ENCODE assay signal across 8 cellular contexts in the genomic region with DNA sequence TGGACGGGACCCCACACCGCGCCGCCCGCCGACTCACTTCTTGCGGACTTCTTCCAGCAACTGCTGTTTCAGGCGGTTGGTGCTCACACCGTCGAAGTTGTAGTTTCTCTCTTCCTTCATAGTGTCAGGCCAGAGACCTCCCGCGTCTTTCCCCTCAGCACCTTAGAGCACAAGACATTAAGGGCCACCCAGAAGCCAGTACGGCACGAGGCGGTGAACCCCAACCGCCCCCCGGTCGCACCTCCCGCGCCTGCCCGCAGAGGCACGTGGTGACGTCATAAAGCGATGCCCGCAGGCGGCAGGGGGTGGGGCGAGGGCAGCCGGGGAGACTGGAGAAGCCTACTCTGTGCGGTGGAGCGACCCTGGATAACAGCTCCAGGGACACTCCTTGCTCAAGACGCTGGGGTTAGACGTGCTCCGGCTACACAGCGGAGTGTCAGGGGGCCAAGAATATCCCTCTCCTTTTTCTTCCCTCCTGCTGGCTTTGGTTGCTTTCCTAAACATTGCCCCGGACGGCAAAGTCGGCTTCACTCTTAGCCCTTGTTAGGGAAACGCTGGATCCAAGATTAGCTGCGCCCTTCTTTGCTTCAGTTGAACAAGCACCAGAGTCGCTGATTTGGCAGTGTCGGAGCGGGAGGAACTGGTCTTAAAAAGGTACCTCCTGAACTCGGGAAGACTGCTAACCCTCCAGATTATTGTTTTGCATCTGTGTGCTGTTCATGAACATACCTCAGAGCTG. TPM values are rescaled to one million over a fixed set of nuclear protein-coding genes. Genes with fewer than 3 reads are reported as not detected.
A peak's percentile ranks its signal among the peaks of the same experiment; 100 is the strongest.
DNase-seq lines count a peak whose midpoint lies in the region; ATAC-seq and TF ChIP-seq lines count a peak whose summit lies in the region.

A gene (minus strand): TSS at position 215 of the 739 bp plus-strand sequence. CDS start 95 bp downstream, at position 120.

- H3K36me3 ChIP-seq in lung (ENCODE audit: control insufficient read depth in 2 of 2, insufficient read depth in 2 of 2, low read length in 2 of 2), result peaks cover 0 to 2% of the 10 kb centered on the region in 2 donors

- ATAC-seq in HG02571 (IDR thresholded peaks at IDR 0.05; ENCODE audit: unreplicated experiment) (peak; percentile 67), lung (ENCODE audit: insufficient read depth, low FRiP score) (peak; percentile 82)

- no peaks in the 10 kb centered on the region for H3K27me3 ChIP-seq in lung (ENCODE audit: control insufficient read depth, insufficient read depth)

- 1 to 2% methylated on average over 43 of the region's 43 CpGs for WGBS in lung, 2 donors

- no peak for TF ChIP-seq CTCF in lung (IDR thresholded peaks at IDR 0.05; ENCODE audit: control extremely low read depth, extremely low read depth)

- no peak within 1 kb of the TSS for H3K27ac ChIP-seq in lung (ENCODE audit: low read depth in 1 of 2, low read length in 1 of 2)

- H3K9me3 ChIP-seq in lung (ENCODE audit: control insufficient read depth in 2 of 2, insufficient read depth in 1 of 2, low read length in 1 of 2), result no peaks in the 10 kb centered on the region

- peak within 1 kb of the TSS; percentile 39 for H3K4me3 ChIP-seq in lung

- peaks cover 0 to 3% of the 10 kb centered on the region in 2 donors for H3K4me1 ChIP-seq in lung (ENCODE audit: control insufficient read depth in 2 of 2, insufficient read depth in 2 of 2, low read length in 2 of 2)

- DNase-seq in DMS53 (lab: John Stamatoyannopoulos, UW) (peak; percentile 73), NCI-H526 (lab: John Stamatoyannopoulos, UW) (peak; percentile 44 to 89), lung (ENCODE audit: low spot score) (peak; percentile 74), LoVo (ENCODE audit: low spot score) (no peak)
- DNase-seq in activated CD8-positive, alpha-beta memory T cell treated with anti-CD3 and anti-CD28 coated beads for 24 hours, result peak; percentile 77
- DNase-seq in effector CD8-positive, alpha-beta T cell (lab: John Stamatoyannopoulos, UW), result peak; percentile 26
- peak; percentile 22 to 64 (median 42) for DNase-seq in stimulated activated CD4-positive, alpha-beta T cell treated with anti-CD3 and anti-CD28 coated beads, TNF-alpha, amount 100 ng/mL, for 24 hours (ENCODE audit: low read depth in 3 of 3)

RNA-seq across cellular contexts. Expression of the gene that starts here (rescaled TPM):
- total RNA-seq in lung, result 1 to 10 TPM; 1.4 to 3.4 TPM
- under 1 TPM; 0.14 to 0.18 TPM for polyA plus RNA-seq in lung
